Comparison of ENCODE assay signal across 12 cellular contexts in the genomic region with DNA sequence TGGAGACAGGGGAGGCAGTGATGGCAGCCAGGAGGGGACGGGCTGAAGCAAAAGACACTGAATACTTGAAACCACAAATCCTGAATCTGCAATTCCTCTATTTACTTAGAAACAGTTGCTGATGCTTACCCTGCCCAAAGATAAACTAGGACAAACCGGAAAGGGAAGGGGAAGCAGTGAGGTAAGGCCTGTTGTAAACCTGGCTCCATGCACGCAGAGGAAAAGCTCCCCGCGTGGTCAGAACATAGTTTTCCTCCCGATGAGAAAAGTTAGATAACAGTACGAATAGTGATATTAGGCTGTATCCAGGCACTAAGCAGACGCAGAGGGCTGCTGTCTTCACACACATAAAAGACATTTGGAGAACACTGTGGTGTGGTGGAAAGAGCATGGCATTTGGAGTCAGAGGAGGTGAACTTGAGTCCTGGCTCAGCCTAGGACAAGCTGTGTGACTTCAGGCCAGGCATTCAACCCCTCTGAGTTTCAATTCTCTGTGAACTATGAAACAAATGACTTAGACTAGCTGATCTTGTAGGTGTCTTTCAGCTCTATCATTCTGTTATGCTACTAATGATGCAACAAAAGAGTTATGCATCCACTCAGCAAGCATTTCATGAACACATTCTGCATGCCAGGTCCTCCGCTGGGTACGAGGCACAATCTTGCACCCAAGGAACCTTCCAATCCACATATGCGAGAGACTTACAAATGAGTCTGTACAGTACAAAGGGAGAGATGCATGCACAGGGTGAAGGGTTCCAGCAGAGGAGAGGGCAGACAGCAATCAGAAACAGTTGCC.
DNase-seq lines count a peak whose midpoint lies in the region; ATAC-seq, FAIRE-seq and TF ChIP-seq lines count a peak whose summit lies in the region.
"Had no signal": no experiment of that assay in that cellular context is flagged by ENCODE, and none has a peak within 500 bp of the region (broad histone marks: within the 10 kb centered on the region; RNA-seq: fewer than 3 reads in every experiment).

No MANE protein-coding gene starts in this region.

- H3K27ac Mint-ChIP-seq in HFFc6: no peak overlapping the region
- H3K27ac Mint-ChIP-seq: CD4-positive, CD25-positive, alpha-beta regulatory T cell; natural killer cell treated with Interleukin-12 subunit alpha and Interleukin-12 subunit beta and Interleukin-15 and Interleukin-18, amount 100 ng/mL, for 72 hours had no signal

- peaks cover 8% of the 10 kb centered on the region for H3K27me3 Mint-ChIP-seq in HFFc6 (ENCODE audit: insufficient read depth)

- H3K4me3 Mint-ChIP-seq in HFFc6: peak overlapping the region; percentile 29; the same call in 1 of the 2 replicates
- H3K4me3 Mint-ChIP-seq: CD4-positive, CD25-positive, alpha-beta regulatory T cell; natural killer cell treated with Interleukin-12 subunit alpha and Interleukin-12 subunit beta and Interleukin-15 and Interleukin-18, amount 100 ng/mL, for 72 hours had no signal

- intact Hi-C loops in left lung (cut with DNase I): loop anchor here in 1 of 2 donors (10.0 kb wide), 1 partner anchor 74 kb away; no protein-coding TSS in a partner anchor

- WGBS in small intestine, 3 donors: 56 to 71% (median 68%) methylated on average over 11 of the region's 11 CpGs

- no peaks in the 10 kb centered on the region for H3K36me3 Mint-ChIP-seq in HFFc6 (ENCODE audit: low read depth)
- H3K36me3 Mint-ChIP-seq: CD4-positive, CD25-positive, alpha-beta regulatory T cell; natural killer cell treated with Interleukin-12 subunit alpha and Interleukin-12 subunit beta and Interleukin-15 and Interleukin-18, amount 100 ng/mL, for 72 hours had no signal

- ATAC-seq in left lung (peak; percentile 15), HG02981 (IDR thresholded peaks at IDR 0.05; ENCODE audit: unreplicated experiment) (no peak), GM18858 (IDR thresholded peaks at IDR 0.05; ENCODE audit: unreplicated experiment) (no peak)
- ATAC-seq: natural killer cell treated with Interleukin-12 subunit alpha and Interleukin-12 subunit beta and Interleukin-15 and Interleukin-18, amount 100 ng/mL, for 72 hours had no signal

- FAIRE-seq in small intestine (lab: Jason Lieb, UNC): no peak
- FAIRE-seq in D721Med (lab: Jason Lieb, UNC): no peak

- H3K9me3 ChIP-seq in left lung (no peaks in the 10 kb centered on the region), small intestine (ENCODE audit: control insufficient read depth, low read depth) (no peaks in the 10 kb centered on the region)

- H3K4me3 ChIP-seq in left lung (no peak overlapping the region), small intestine (ENCODE audit: low read depth in 1 of 2, low read length in 2 of 2) (no peak overlapping the region)

- H3K9me3 Mint-ChIP-seq in HFFc6: no peaks in the 10 kb centered on the region
- H3K9me3 Mint-ChIP-seq: CD4-positive, CD25-positive, alpha-beta regulatory T cell; natural killer cell treated with Interleukin-12 subunit alpha and Interleukin-12 subunit beta and Interleukin-15 and Interleukin-18, amount 100 ng/mL, for 72 hours had no signal

- no peaks in the 10 kb centered on the region for H3K27me3 ChIP-seq in left lung
- H3K27me3 ChIP-seq in small intestine (ENCODE audit: control insufficient read depth in 2 of 2, insufficient read depth in 2 of 2, low read length in 2 of 2): no peaks in the 10 kb centered on the region

- TF ChIP-seq CTCF in HFFc6 (IDR thresholded peaks at IDR 0.05): no peak; the same call in 1 of the 2 replicates
- TF ChIP-seq CTCF in left lung (IDR thresholded peaks at IDR 0.05): no peak
- no peak for TF ChIP-seq CTCF in D721Med (IDR thresholded peaks at IDR 0.05; ENCODE audit: insufficient read depth, missing control alignments)

- H3K27ac ChIP-seq in left lung: peak overlapping the region; percentile 67 to 68
- H3K27ac ChIP-seq in small intestine (ENCODE audit: low read depth in 1 of 2, low read length in 1 of 2): peak overlapping the region; percentile 14 to 83

- DNase-seq in HFFc6 (no peak), dermis blood vessel endothelial cell (peak; percentile 88), left lung (no peak), small intestine (no peak), D721Med (ENCODE audit: insufficient read length, low spot score) (no peak), SW 1271 (lab: John Stamatoyannopoulos, UW) (no peak)
- DNase-seq: activated CD4-positive, alpha-beta T cell treated with anti-CD3 and anti-CD28 coated beads for 1 hour; activated naive CD4-positive, alpha-beta T cell treated with anti-CD3 and anti-CD28 coated beads, Interleukin-2, amount 50 U/mL, for 16 hours; CD4-positive, CD25-positive, alpha-beta regulatory T cell had no signal

- peaks cover 20 to 29% of the 10 kb centered on the region in 2 donors for H3K4me1 ChIP-seq in left lung
- peaks cover 7 to 8% of the 10 kb centered on the region in 2 donors for H3K4me1 ChIP-seq in small intestine (ENCODE audit: control insufficient read depth in 2 of 2, insufficient read depth in 1 of 2, low read depth in 1 of 2, low read length in 1 of 2)

- no peaks in the 10 kb centered on the region for H3K4me1 Mint-ChIP-seq in HFFc6 (ENCODE audit: low read depth)
- H3K4me1 Mint-ChIP-seq: CD4-positive, CD25-positive, alpha-beta regulatory T cell had no signal

- no peaks in the 10 kb centered on the region for H3K36me3 ChIP-seq in left lung
- H3K36me3 ChIP-seq in small intestine (ENCODE audit: control insufficient read depth in 2 of 2, insufficient read depth in 2 of 2, low read length in 2 of 2): no peaks in the 10 kb centered on the region
